8 cellular contexts compared by ENCODE assay signal in genomic region chr13:37059136-37059847, GRCh38. TPM values are rescaled to one million over a fixed set of nuclear protein-coding genes. Genes with fewer than 3 reads are reported as not detected.
DNase-seq lines count a peak whose midpoint lies in the region; ATAC-seq and TF ChIP-seq lines count a peak whose summit lies in the region.

SUPT20H (minus strand) TSS chr13:37059688; CDS start chr13:37051490, 8,198 bp downstream.

- peaks cover 20% of the 10 kb centered on the region for H3K4me1 Mint-ChIP-seq in activated CD4-positive, alpha-beta T cell treated with anti-CD3 and anti-CD28 coated beads, Interleukin-2, amount 10 ng/mL, durations not matched to agents 24 days and 14 days

- no peak for TF ChIP-seq CTCF in colonic mucosa (IDR thresholded peaks at IDR 0.05)

- peaks cover 27% of the 10 kb centered on the region for H3K36me3 Mint-ChIP-seq in activated CD4-positive, alpha-beta T cell treated with anti-CD3 and anti-CD28 coated beads, Interleukin-2, amount 10 ng/mL, durations not matched to agents 24 days and 14 days (ENCODE audit: low read depth)

- peak within 1 kb of the TSS; percentile 87 for H3K4me3 Mint-ChIP-seq in activated CD4-positive, alpha-beta T cell treated with anti-CD3 and anti-CD28 coated beads, Interleukin-2, amount 10 ng/mL, durations not matched to agents 24 days and 14 days

- peaks cover 9 to 16% (median 13%) of the 10 kb centered on the region in 11 experiments for H3K36me3 ChIP-seq in BLaER1 treated with 17β-estradiol and CSF1 and Interleukin-3, amounts not matched to agents 10 nM and 100 nM
- no peaks in the 10 kb centered on the region for H3K36me3 ChIP-seq in colonic mucosa

- H3K27me3 Mint-ChIP-seq in activated CD4-positive, alpha-beta T cell treated with anti-CD3 and anti-CD28 coated beads, Interleukin-2, amount 10 ng/mL, durations not matched to agents 24 days and 14 days = peaks cover 11% of the 10 kb centered on the region

- no peaks in the 10 kb centered on the region; a peak in 1 of 22 replicates for H4K20me1 ChIP-seq in BLaER1 treated with 17β-estradiol and CSF1 and Interleukin-3, amounts not matched to agents 10 nM and 100 nM

- H3K27ac ChIP-seq in BLaER1 treated with 17β-estradiol and CSF1 and Interleukin-3, amounts not matched to agents 10 nM and 100 nM = peak within 1 kb of the TSS; percentile 89 to 98 (median 95)
- H3K27ac ChIP-seq in colonic mucosa = peak within 1 kb of the TSS; percentile 69

- H3K27me3 ChIP-seq in BLaER1 treated with 17β-estradiol and CSF1 and Interleukin-3, amounts not matched to agents 10 nM and 100 nM = no peaks in the 10 kb centered on the region; a peak in 2 of 22 replicates
- no peaks in the 10 kb centered on the region for H3K27me3 ChIP-seq in colonic mucosa

- H3K9me3 Mint-ChIP-seq in activated CD4-positive, alpha-beta T cell treated with anti-CD3 and anti-CD28 coated beads, Interleukin-2, amount 10 ng/mL, durations not matched to agents 24 days and 14 days = peaks cover 3% of the 10 kb centered on the region

- H3K4me1 ChIP-seq in BLaER1 treated with 17β-estradiol and CSF1 and Interleukin-3, amounts not matched to agents 10 nM and 100 nM = peaks cover 13 to 23% (median 17%) of the 10 kb centered on the region in 10 experiments
- H3K4me1 ChIP-seq in colonic mucosa = peaks cover 5% of the 10 kb centered on the region

- H3K4me2 ChIP-seq in BLaER1 treated with 17β-estradiol and CSF1 and Interleukin-3, amounts not matched to agents 10 nM and 100 nM = peak within 1 kb of the TSS; percentile 71 to 88 (median 80)

- peak; percentile 99 for ATAC-seq in GM19324 (IDR thresholded peaks at IDR 0.05; ENCODE audit: low FRiP score, unreplicated experiment)
- peak; percentile 98 for ATAC-seq in HG03460 (IDR thresholded peaks at IDR 0.05; ENCODE audit: unreplicated experiment)
- ATAC-seq in left colon = peak; percentile 99

- DNase-seq in NCI-H526 treated with DMSO at 0.1 percent for 48 hours (lab: John Stamatoyannopoulos, UW) (peak; percentile 88), colonic mucosa (peak; percentile 95), left colon (peak; percentile 92 to 97)
- DNase-seq in activated CD4-positive, alpha-beta T cell treated with anti-CD3 and anti-CD28 coated beads, Interleukin-2, amount 10 ng/mL, durations not matched to agents 24 days and 14 days = peak; percentile 97
- DNase-seq in stimulated activated CD4-positive, alpha-beta T cell treated with anti-CD3 and anti-CD28 coated beads, Interleukin-1b, Interleukin-23, amount 100 ng/mL, for 4 hours (ENCODE audit: low read depth in 2 of 2) = peak; percentile 93 to 97

- peak within 1 kb of the TSS; percentile 73 to 95 (median 84) for H3K4me3 ChIP-seq in BLaER1 treated with 17β-estradiol and CSF1 and Interleukin-3, amounts not matched to agents 10 nM and 100 nM
- peak within 1 kb of the TSS; percentile 78 for H3K4me3 ChIP-seq in colonic mucosa

- peaks cover 0 to 20% (median 14%) of the 10 kb centered on the region in 11 experiments; a peak in 18 of 22 replicates for H3K9me3 ChIP-seq in BLaER1 treated with 17β-estradiol and CSF1 and Interleukin-3, amounts not matched to agents 10 nM and 100 nM (replicated peaks in 1 of 11)
- no peaks in the 10 kb centered on the region for H3K9me3 ChIP-seq in colonic mucosa

- intact Hi-C loops in activated CD4-positive, alpha-beta T cell treated with anti-CD3 and anti-CD28 coated beads, Interleukin-2, amount 10 ng/mL, durations not matched to agents 24 days and 14 days (cut with micrococcal nuclease) = loop anchor here (1.0 to 2.0 kb wide), 5 partner anchors 26 to 1290 kb away; partner anchors contain the start of genes ALG5, RFXAP, SPART and UFM1
- intact Hi-C loops in colonic mucosa (cut with DNase I) (loop anchor here (5.0 kb wide), 1 partner anchor 57 kb away; the partner anchor contains the start of gene EXOSC8), left colon (cut with DNase I, micrococcal nuclease) (no loop called here)

- peak within 1 kb of the TSS; percentile 97 for H3K27ac Mint-ChIP-seq in activated CD4-positive, alpha-beta T cell treated with anti-CD3 and anti-CD28 coated beads, Interleukin-2, amount 10 ng/mL, durations not matched to agents 24 days and 14 days

- H3K9ac ChIP-seq in BLaER1 treated with 17β-estradiol and CSF1 and Interleukin-3, amounts not matched to agents 10 nM and 100 nM = peak within 1 kb of the TSS; percentile 87 to 98 (median 94)
- H3K9ac ChIP-seq in colonic mucosa (ENCODE audit: low read depth in 2 of 2, low read length in 2 of 2) = peak within 1 kb of the TSS; percentile 92 to 97

RNA-seq across cellular contexts. Expression of gene SUPT20H, which starts in this region (rescaled TPM):
- total RNA-seq in activated CD4-positive, alpha-beta T cell treated with anti-CD3 and anti-CD28 coated beads, Interleukin-2, amount 10 ng/mL, durations not matched to agents 24 days and 14 days = 67.4 and 74.8 TPM in 2 replicates
- 10 to 100 TPM; 40.5 to 42.2 TPM for total RNA-seq in colonic mucosa
- 10 to 100 TPM; 44.9 to 46.6 TPM for total RNA-seq in left colon

Comparison
In these comparisons a context has a peak if more than half of its experiments do, and no peak if none do; other contexts are left out.
1. Peak in every context shown above with its lines: DNase-seq, ATAC-seq, H3K4me3 ChIP-seq and H3K27ac ChIP-seq.
2. intact Hi-C loops: an anchor here in activated CD4-positive, alpha-beta T cell treated with anti-CD3 and anti-CD28 coated beads, Interleukin-2, amount 10 ng/mL, durations not matched to agents 24 days and 14 days (1.0 to 2.0 kb wide) and colonic mucosa (5.0 kb wide); none called in left colon.